ENCODE assay signal across 20 cellular contexts in the genomic region with DNA sequence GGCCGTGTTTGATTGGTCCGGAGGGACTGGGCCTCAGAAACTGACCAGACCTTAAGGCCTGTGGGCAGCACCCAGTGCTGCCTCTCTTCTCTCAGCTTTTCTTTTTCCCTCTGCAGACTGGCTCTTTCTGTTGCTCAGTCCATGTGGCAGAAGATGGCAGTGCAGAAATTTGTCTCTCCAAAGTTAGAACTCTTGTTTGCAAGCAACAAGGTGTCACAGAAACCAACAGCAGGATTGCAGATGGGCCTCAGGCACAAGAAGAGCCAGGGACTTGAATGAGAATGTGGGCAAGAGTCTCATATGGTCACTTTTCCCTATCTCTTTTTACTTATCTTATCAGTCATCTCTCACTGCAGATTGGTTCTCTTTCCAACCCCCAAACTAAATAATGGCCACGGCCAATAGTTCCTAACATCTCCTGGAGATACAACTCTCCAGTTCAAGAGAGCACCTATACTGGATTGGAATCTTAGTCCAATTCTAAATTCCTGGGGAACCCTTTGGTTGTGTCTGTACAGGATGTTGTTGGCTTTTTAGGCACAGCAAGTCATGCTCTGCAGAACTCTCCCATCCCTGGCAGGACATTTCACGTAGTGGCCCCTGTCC.
A peak's percentile ranks its signal among the peaks of the same experiment; 100 is the strongest.
DNase-seq lines count a peak whose midpoint lies in the region; ATAC-seq and TF ChIP-seq lines count a peak whose summit lies in the region.
"Had no signal": no experiment of that assay in that cellular context is flagged by ENCODE, and none has a peak within 500 bp of the region (broad histone marks: within the 10 kb centered on the region; RNA-seq: fewer than 3 reads in every experiment).

No MANE protein-coding gene starts in this region.

- H3K9me3 ChIP-seq in HUES48 (ENCODE audit: control insufficient read depth, insufficient read depth, low read length) (no peaks in the 10 kb centered on the region), muscle layer of duodenum (ENCODE audit: control insufficient read depth in 1 of 2, low read length in 2 of 2) (no peaks in the 10 kb centered on the region)
- H3K9me3 ChIP-seq: ascending aorta, lower lobe of right lung, pancreas had no signal

- H3K27ac ChIP-seq in HUES48 (ENCODE audit: low read depth, low read length) (peak overlapping the region; percentile 44), muscle layer of duodenum (ENCODE audit: low read length) (peak overlapping the region; percentile 54)
- H3K27ac ChIP-seq: ascending aorta, lower lobe of right lung, pancreas, VCaP had no signal

- POLR2A ChIA-PET in AG04449 (lab: Yijun Ruan, JAX) = interaction anchor here (1.6 kb wide), 1 partner anchor 18 kb away, joined by 8 read pairs; no protein-coding TSS in a partner anchor

- no peak overlapping the region for H3K4me3 ChIP-seq in AG04449 (ENCODE audit: low read depth, low read length)
- H3K4me3 ChIP-seq in HUES48 (ENCODE audit: low read depth, low read length) = no peak overlapping the region
- no peak overlapping the region for H3K4me3 ChIP-seq in muscle layer of duodenum (ENCODE audit: low read depth in 1 of 2, low read length in 2 of 2)
- H3K4me3 ChIP-seq: ascending aorta, lower lobe of right lung, pancreas had no signal

- peak overlapping the region; percentile 70 for H3K27ac Mint-ChIP-seq in chondrocyte (ENCODE audit: unreplicated experiment)
- H3K27ac Mint-ChIP-seq: CD14-positive monocyte had no signal

- ATAC-seq in GM18909 (IDR thresholded peaks at IDR 0.05; ENCODE audit: poor library complexity, unreplicated experiment) = no peak
- no peak for ATAC-seq in HG03439 (IDR thresholded peaks at IDR 0.05; ENCODE audit: unreplicated experiment)
- ATAC-seq: pancreas had no signal

- no peaks in the 10 kb centered on the region for H3K36me3 Mint-ChIP-seq in chondrocyte (ENCODE audit: low read depth)
- H3K36me3 Mint-ChIP-seq: CD14-positive monocyte had no signal

- CTCF ChIA-PET in AG04449 (lab: Yijun Ruan, JAX) = interaction anchor here (0.7 to 2.8 kb wide), 8 partner anchors 11 to 89 kb away, joined by 3 to 10 read pairs (median 4); no protein-coding TSS in a partner anchor

- no peaks in the 10 kb centered on the region for H3K36me3 ChIP-seq in HUES48 (ENCODE audit: control insufficient read depth, insufficient read depth, low read length)
- no peaks in the 10 kb centered on the region for H3K36me3 ChIP-seq in muscle layer of duodenum (ENCODE audit: control insufficient read depth in 1 of 2, insufficient read depth in 2 of 2, low read length in 2 of 2)
- H3K36me3 ChIP-seq: ascending aorta, lower lobe of right lung, pancreas had no signal

- H3K4me1 ChIP-seq in HUES48 (ENCODE audit: control insufficient read depth, insufficient read depth, low read length) (peaks cover 11% of the 10 kb centered on the region), muscle layer of duodenum (ENCODE audit: control insufficient read depth in 1 of 2, insufficient read depth in 2 of 2, low read length in 2 of 2) (peaks cover 0 to 5% of the 10 kb centered on the region in 2 donors)
- H3K4me1 ChIP-seq: ascending aorta, lower lobe of right lung, pancreas had no signal

- H3K9ac ChIP-seq in HUES48 (ENCODE audit: low read depth, low read length) = no peak overlapping the region

- H3K4me1 Mint-ChIP-seq in chondrocyte (ENCODE audit: low read depth) = peaks cover 27% of the 10 kb centered on the region

- no peak for DNase-seq in AG04449 (ENCODE audit: low read depth, low spot score)
- DNase-seq in chondrocyte (ENCODE audit: low spot score) = no peak
- no peak for DNase-seq in activated effector memory CD4-positive, alpha-beta T cell treated with Interleukin-2 at 50 U/mL for 16 hours
- DNase-seq in activated CD4-positive, CD25-positive, alpha-beta regulatory T cell treated with anti-CD3 and anti-CD28 coated beads, Interleukin-2, amount 50 U/mL, for 72 hours = no peak
- DNase-seq: activated CD4-positive, alpha-beta T cell treated with anti-CD3 and anti-CD28 coated beads, Interleukin-2, amount 50 U/mL, for 4 hours; activated naive CD4-positive, alpha-beta T cell treated with Interleukin-2 at 50 U/mL for 16 hours; GDM1; head of caudate nucleus; lower lobe of right lung; NCI-H1417; NCI-H526; pancreas; Right ventricle myocardium superior had no signal

- no peaks in the 10 kb centered on the region for H3K27me3 ChIP-seq in HUES48 (ENCODE audit: control insufficient read depth, insufficient read depth, low read length)
- H3K27me3 ChIP-seq in muscle layer of duodenum (ENCODE audit: low read depth, low read length) = no peaks in the 10 kb centered on the region
- H3K27me3 ChIP-seq: ascending aorta, pancreas had no signal

- no peak overlapping the region for H3K4me3 Mint-ChIP-seq in chondrocyte (ENCODE audit: unreplicated experiment)
- H3K4me3 Mint-ChIP-seq: CD14-positive monocyte had no signal

- TF ChIP-seq CTCF in AG04449 (IDR thresholded peaks at IDR 0.05; ENCODE audit: insufficient read depth, low read length, missing control alignments) (peak; percentile 9), chondrocyte (IDR thresholded peaks at IDR 0.05) (no peak)

- H3K27me3 Mint-ChIP-seq in chondrocyte (ENCODE audit: low read depth) = no peaks in the 10 kb centered on the region

- no peaks in the 10 kb centered on the region for H3K9me3 Mint-ChIP-seq in chondrocyte (ENCODE audit: low read depth)
